ENCODE assay signal across 19 cellular contexts in genomic region chr1:230381049-230381467, GRCh38. TPM values are rescaled to one million over a fixed set of nuclear protein-coding genes. Genes with fewer than 3 reads are reported as not detected.
DNase-seq lines count a peak whose midpoint lies in the region; ATAC-seq and TF ChIP-seq lines count a peak whose summit lies in the region.
"Had no signal": no experiment of that assay in that cellular context is flagged by ENCODE, and none has a peak within 500 bp of the region (broad histone marks: within the 10 kb centered on the region; RNA-seq: fewer than 3 reads in every experiment).

No MANE protein-coding gene starts in this region.

- peaks cover 33% of the 10 kb centered on the region for H3K4me1 Mint-ChIP-seq in glutamatergic neuron (ENCODE audit: low read depth, unreplicated experiment)
- no peaks in the 10 kb centered on the region for H3K4me1 Mint-ChIP-seq in activated T-cell treated with anti-CD3 and anti-CD28 coated beads, Interleukin-2, amount 50 U/mL, for 24 hours (ENCODE audit: low read depth)
- H3K4me1 Mint-ChIP-seq: central memory CD8-positive, alpha-beta T cell had no signal

- ATAC-seq in HG02852 (IDR thresholded peaks at IDR 0.05; ENCODE audit: unreplicated experiment) = no peak
- ATAC-seq: effector memory CD8-positive, alpha-beta T cell; sciatic nerve; stimulated activated naive CD8-positive, alpha-beta T cell treated with anti-CD3 and anti-CD28 coated beads, Interleukin-15, Interleukin-2, amounts not matched to agents 100 U/mL and 50 U/mL, for 24 hours had no signal

- H3K4me3 Mint-ChIP-seq in glutamatergic neuron (ENCODE audit: unreplicated experiment) = no peak overlapping the region
- no peak overlapping the region for H3K4me3 Mint-ChIP-seq in activated T-cell treated with anti-CD3 and anti-CD28 coated beads, Interleukin-2, amount 50 U/mL, for 24 hours
- H3K4me3 Mint-ChIP-seq: central memory CD8-positive, alpha-beta T cell; effector memory CD8-positive, alpha-beta T cell had no signal

- H3K36me3 Mint-ChIP-seq in glutamatergic neuron (ENCODE audit: unreplicated experiment) = peaks cover 10% of the 10 kb centered on the region
- H3K36me3 Mint-ChIP-seq in activated T-cell treated with anti-CD3 and anti-CD28 coated beads, Interleukin-2, amount 50 U/mL, for 24 hours (ENCODE audit: low read depth) = no peaks in the 10 kb centered on the region

- TF ChIP-seq CTCF in glutamatergic neuron (IDR thresholded peaks at IDR 0.05; ENCODE audit: partially characterized antibody, unreplicated experiment) = no peak

- peaks cover 6% of the 10 kb centered on the region for H3K27me3 Mint-ChIP-seq in glutamatergic neuron (ENCODE audit: unreplicated experiment)
- H3K27me3 Mint-ChIP-seq in activated T-cell treated with anti-CD3 and anti-CD28 coated beads, Interleukin-2, amount 50 U/mL, for 24 hours = peaks cover 13% of the 10 kb centered on the region

- DNase-seq in DMS 273 (lab: John Stamatoyannopoulos, UW; ENCODE audit: unreplicated experiment) (peak; percentile 91), NCI-H2107 (lab: John Stamatoyannopoulos, UW) (peak; percentile 40), glutamatergic neuron (peak; percentile 48), posterior cingulate gyrus (peak in 7 of 10 donors; percentile 42 to 93 (median 69)), CD1c-positive myeloid dendritic cell (ENCODE audit: extremely low spot score) (no peak), OCI-M1 (lab: John Stamatoyannopoulos, UW) (no peak)
- no peak for DNase-seq in activated T-cell treated with anti-CD3 and anti-CD28 coated beads, Interleukin-2, amount 50 U/mL, for 24 hours
- DNase-seq: activated CD4-positive, alpha-beta T cell treated with anti-CD3 and anti-CD28 coated beads for 4 hours; activated CD8-positive, alpha-beta memory T cell treated with anti-CD3 and anti-CD28 coated beads, Interleukin-2, amount 50 U/mL, for 48 hours; activated gamma-delta T cell; amygdala; effector memory CD8-positive, alpha-beta T cell; MG63; NK-92 treated with Interleukin-12 subunit alpha and Interleukin-12 subunit beta, amount 100 ng/mL, for 24 hours; stimulated activated naive CD8-positive, alpha-beta T cell treated with anti-CD3 and anti-CD28 coated beads, Interleukin-15, Interleukin-2, amounts not matched to agents 100 U/mL and 50 U/mL, for 24 hours; SW 1271 had no signal

- H3K27ac Mint-ChIP-seq in glutamatergic neuron (ENCODE audit: unreplicated experiment) = peak overlapping the region; percentile 64
- no peak overlapping the region for H3K27ac Mint-ChIP-seq in activated T-cell treated with anti-CD3 and anti-CD28 coated beads, Interleukin-2, amount 50 U/mL, for 24 hours
- H3K27ac Mint-ChIP-seq: effector memory CD8-positive, alpha-beta T cell had no signal

- H3K9me3 Mint-ChIP-seq in glutamatergic neuron (ENCODE audit: unreplicated experiment) = peaks cover 4% of the 10 kb centered on the region
- peaks cover 11% of the 10 kb centered on the region for H3K9me3 Mint-ChIP-seq in activated T-cell treated with anti-CD3 and anti-CD28 coated beads, Interleukin-2, amount 50 U/mL, for 24 hours

- intact Hi-C loops in posterior cingulate gyrus (cut with DNase I) = no loop called here

RNA-seq across cellular contexts. Expression of gene PGBD5, which starts 45.1 kb away (rescaled TPM):
- total RNA-seq in glutamatergic neuron (ENCODE audit: unreplicated experiment) = 72.4 TPM

Comparison
In these comparisons a context has a peak if more than half of its experiments do, and no peak if none do; other contexts are left out.
1. DNase-seq: peak in DMS 273 (single experiment), NCI-H2107 (single experiment), glutamatergic neuron (single experiment) and posterior cingulate gyrus (7 of 10); none in CD1c-positive myeloid dendritic cell (single experiment), OCI-M1 (single experiment) and activated T-cell treated with anti-CD3 and anti-CD28 coated beads, Interleukin-2, amount 50 U/mL, for 24 hours (single experiment).